ENCODE assay signal across 22 cellular contexts in genomic region chr9:111527347-111527746, GRCh38. TPM values are rescaled to one million over a fixed set of nuclear protein-coding genes. Genes with fewer than 3 reads are reported as not detected.
A peak's percentile ranks its signal among the peaks of the same experiment; 100 is the strongest.
DNase-seq lines count a peak whose midpoint lies in the region; ATAC-seq and TF ChIP-seq lines count a peak whose summit lies in the region.
"Had no signal": no experiment of that assay in that cellular context is flagged by ENCODE, and none has a peak within 500 bp of the region (broad histone marks: within the 10 kb centered on the region; RNA-seq: fewer than 3 reads in every experiment).

No MANE protein-coding gene starts in this region.

- H3K27me3 ChIP-seq in HUES6 (ENCODE audit: control insufficient read depth, insufficient read depth, low read length) = no peaks in the 10 kb centered on the region
- H3K27me3 ChIP-seq in osteoblast (ENCODE audit: insufficient read depth, low read length) = no peaks in the 10 kb centered on the region
- no peaks in the 10 kb centered on the region for H3K27me3 ChIP-seq in ascending aorta
- H3K27me3 ChIP-seq: BLaER1 treated with 17β-estradiol and CSF1 and Interleukin-3, amounts not matched to agents 10 nM and 100 nM; right lobe of liver; SJCRH30; stomach; upper lobe of right lung had no signal

- H3K4me1 Mint-ChIP-seq in activated CD4-positive, alpha-beta T cell treated with anti-CD3 and anti-CD28 coated beads for 36 hours = peaks cover 25% of the 10 kb centered on the region
- peaks cover 25% of the 10 kb centered on the region for H3K4me1 Mint-ChIP-seq in activated CD8-positive, alpha-beta T cell treated with anti-CD3 and anti-CD28 coated beads, Interleukin-2, amount 10 ng/mL, durations not matched to agents 7 days and 5 days (ENCODE audit: low read depth)

- H3K9ac ChIP-seq in HUES6 (ENCODE audit: low read length) = peak overlapping the region; percentile 65
- H3K9ac ChIP-seq: BLaER1 treated with 17β-estradiol and CSF1 and Interleukin-3, amounts not matched to agents 10 nM and 100 nM had no signal

- H3K4me2 ChIP-seq in osteoblast (ENCODE audit: insufficient read depth, low read length) = peak overlapping the region; percentile 14
- H3K4me2 ChIP-seq: BLaER1 treated with 17β-estradiol and CSF1 and Interleukin-3, amounts not matched to agents 10 nM and 100 nM had no signal

- no peak overlapping the region for H2AFZ ChIP-seq in osteoblast (ENCODE audit: low read length)

- no peaks in the 10 kb centered on the region for H4K20me1 ChIP-seq in osteoblast (ENCODE audit: insufficient read depth, low read length)
- H4K20me1 ChIP-seq: BLaER1 treated with 17β-estradiol and CSF1 and Interleukin-3, amounts not matched to agents 10 nM and 100 nM had no signal

- peaks cover 3% of the 10 kb centered on the region; the same call in 1 of the 2 replicates for H3K9me3 ChIP-seq in HUES6 (ENCODE audit: control insufficient read depth, insufficient read depth, low read depth, low read length)
- H3K9me3 ChIP-seq in osteoblast (ENCODE audit: low read depth, low read length) = no peaks in the 10 kb centered on the region
- H3K9me3 ChIP-seq in ascending aorta = peaks cover 5 to 35% of the 10 kb centered on the region in 2 donors
- H3K9me3 ChIP-seq: right lobe of liver, SJCRH30, upper lobe of right lung had no signal

- H3K27ac ChIP-seq in HUES6 (ENCODE audit: low read depth, low read length) (peak overlapping the region; percentile 97), osteoblast (ENCODE audit: low read depth, low read length) (peak overlapping the region; percentile 36), ascending aorta (no peak overlapping the region)
- H3K27ac ChIP-seq: 22Rv1; BLaER1 treated with 17β-estradiol and CSF1 and Interleukin-3, amounts not matched to agents 10 nM and 100 nM; coronary artery; heart right ventricle; right lobe of liver; SJCRH30; stomach; upper lobe of right lung had no signal

- DNase-seq in activated CD4-positive, alpha-beta T cell treated with anti-CD3 and anti-CD28 coated beads for 36 hours = peak; percentile 13
- no peak for DNase-seq in activated CD4-positive, alpha-beta T cell treated with anti-CD3 and anti-CD28 coated beads, Interleukin-2, amount 50 U/mL, for 4 hours
- DNase-seq in activated CD8-positive, alpha-beta T cell treated with anti-CD3 and anti-CD28 coated beads, Interleukin-2, amount 10 ng/mL, durations not matched to agents 7 days and 5 days = peak; percentile 29
- DNase-seq in osteoblast (ENCODE audit: insufficient read length, low spot score, missing footprints) (peak; percentile 56), left lobe of liver (ENCODE audit: low spot score) (no peak), ascending aorta (ENCODE audit: low spot score in 2 of 2) (no peak)
- DNase-seq: activated naive CD4-positive, alpha-beta T cell treated with anti-CD3 and anti-CD28 coated beads, Interleukin-2, amount 50 U/mL, for 16 hours; heart right ventricle; MM.1S; naive B cell; NCI-H1694; NCI-H774; right lobe of liver; SJCRH30; stomach; upper lobe of right lung had no signal

- peaks cover 27% of the 10 kb centered on the region for H3K36me3 Mint-ChIP-seq in activated CD4-positive, alpha-beta T cell treated with anti-CD3 and anti-CD28 coated beads for 36 hours (ENCODE audit: low read depth)
- peaks cover 12% of the 10 kb centered on the region for H3K36me3 Mint-ChIP-seq in activated CD8-positive, alpha-beta T cell treated with anti-CD3 and anti-CD28 coated beads, Interleukin-2, amount 10 ng/mL, durations not matched to agents 7 days and 5 days (ENCODE audit: low read depth)

- CTCF ChIA-PET in activated CD4-positive, alpha-beta T cell treated with anti-CD3 and anti-CD28 coated beads for 36 hours (lab: Charles Lee) = no interaction called here
- CTCF ChIA-PET in activated CD8-positive, alpha-beta T cell treated with anti-CD3 and anti-CD28 coated beads, Interleukin-2, amount 10 ng/mL, durations not matched to agents 7 days and 5 days (lab: Charles Lee) = no interaction called here

- H3K4me3 ChIP-seq in HUES6 (ENCODE audit: low read depth, low read length) (no peak overlapping the region), osteoblast (ENCODE audit: insufficient read depth, low read length) (no peak overlapping the region), ascending aorta (no peak overlapping the region)
- H3K4me3 ChIP-seq: BLaER1 treated with 17β-estradiol and CSF1 and Interleukin-3, amounts not matched to agents 10 nM and 100 nM; coronary artery; right lobe of liver; SJCRH30; stomach; upper lobe of right lung had no signal

- peaks cover 3% of the 10 kb centered on the region for H3K9me3 Mint-ChIP-seq in activated CD4-positive, alpha-beta T cell treated with anti-CD3 and anti-CD28 coated beads for 36 hours (ENCODE audit: low read depth)
- H3K9me3 Mint-ChIP-seq in activated CD8-positive, alpha-beta T cell treated with anti-CD3 and anti-CD28 coated beads, Interleukin-2, amount 10 ng/mL, durations not matched to agents 7 days and 5 days (ENCODE audit: insufficient read depth) = no peaks in the 10 kb centered on the region

- no peaks in the 10 kb centered on the region for H3K27me3 Mint-ChIP-seq in activated CD4-positive, alpha-beta T cell treated with anti-CD3 and anti-CD28 coated beads for 36 hours
- H3K27me3 Mint-ChIP-seq in activated CD8-positive, alpha-beta T cell treated with anti-CD3 and anti-CD28 coated beads, Interleukin-2, amount 10 ng/mL, durations not matched to agents 7 days and 5 days (ENCODE audit: low read depth) = peaks cover 3% of the 10 kb centered on the region

- no peaks in the 10 kb centered on the region for H3K79me2 ChIP-seq in osteoblast (ENCODE audit: insufficient read depth, low read length)

- intact Hi-C loops in activated CD4-positive, alpha-beta T cell treated with anti-CD3 and anti-CD28 coated beads for 36 hours (cut with DNase I, micrococcal nuclease) = loop anchor here in 1 of 2 experiments (5.0 kb wide), 2 partner anchors 105 to 135 kb away; partner anchors contain the start of genes DNAJC25 and GNG10
- intact Hi-C loops in ascending aorta (cut with DNase I) = no loop called here

- peaks cover 37% of the 10 kb centered on the region for H3K36me3 ChIP-seq in HUES6 (ENCODE audit: control insufficient read depth, insufficient read depth, low read length)
- H3K36me3 ChIP-seq in osteoblast (ENCODE audit: insufficient read depth, low read length) = no peaks in the 10 kb centered on the region
- peaks cover 25 to 53% of the 10 kb centered on the region in 2 donors for H3K36me3 ChIP-seq in ascending aorta
- H3K36me3 ChIP-seq: BLaER1 treated with 17β-estradiol and CSF1 and Interleukin-3, amounts not matched to agents 10 nM and 100 nM; right lobe of liver; upper lobe of right lung had no signal

- TF ChIP-seq CTCF in osteoblast (IDR thresholded peaks at IDR 0.05; ENCODE audit: extremely low read depth, low read depth, low read length) (no peak), ascending aorta (IDR thresholded peaks at IDR 0.05) (no peak)

- H3K27ac Mint-ChIP-seq in activated CD4-positive, alpha-beta T cell treated with anti-CD3 and anti-CD28 coated beads for 36 hours = no peak overlapping the region
- H3K27ac Mint-ChIP-seq in activated CD8-positive, alpha-beta T cell treated with anti-CD3 and anti-CD28 coated beads, Interleukin-2, amount 10 ng/mL, durations not matched to agents 7 days and 5 days = no peak overlapping the region
- H3K27ac Mint-ChIP-seq: memory B cell, naive B cell had no signal

- H3K4me3 Mint-ChIP-seq in activated CD4-positive, alpha-beta T cell treated with anti-CD3 and anti-CD28 coated beads for 36 hours = no peak overlapping the region
- no peak overlapping the region for H3K4me3 Mint-ChIP-seq in activated CD8-positive, alpha-beta T cell treated with anti-CD3 and anti-CD28 coated beads, Interleukin-2, amount 10 ng/mL, durations not matched to agents 7 days and 5 days
- H3K4me3 Mint-ChIP-seq: memory B cell had no signal

- H3K4me1 ChIP-seq in HUES6 (ENCODE audit: control insufficient read depth, insufficient read depth, low read length) (peaks cover 45% of the 10 kb centered on the region), osteoblast (ENCODE audit: insufficient read depth, low read length) (peaks cover 13% of the 10 kb centered on the region), ascending aorta (no peaks in the 10 kb centered on the region)
- H3K4me1 ChIP-seq: right lobe of liver, SJCRH30 had no signal

- peak; percentile 43 for ATAC-seq in activated CD4-positive, alpha-beta T cell treated with anti-CD3 and anti-CD28 coated beads for 36 hours
- ATAC-seq in activated CD8-positive, alpha-beta T cell treated with anti-CD3 and anti-CD28 coated beads, Interleukin-2, amount 10 ng/mL, durations not matched to agents 7 days and 5 days = no peak
- ATAC-seq in left lobe of liver (no peak), HG03045 (IDR thresholded peaks at IDR 0.05; ENCODE audit: unreplicated experiment) (no peak)
- ATAC-seq: heart right ventricle, right lobe of liver, upper lobe of right lung had no signal

- POLR2A ChIA-PET in activated CD4-positive, alpha-beta T cell treated with anti-CD3 and anti-CD28 coated beads for 36 hours (lab: Charles Lee) = no interaction called here
- POLR2A ChIA-PET in activated CD8-positive, alpha-beta T cell treated with anti-CD3 and anti-CD28 coated beads, Interleukin-2, amount 10 ng/mL, durations not matched to agents 7 days and 5 days (lab: Charles Lee) = no interaction called here

RNA-seq across cellular contexts. Expression of gene ZNF483, which starts 2.4 kb away (rescaled TPM):
- 1 to 10 TPM; 2.5 to 3.0 TPM for total RNA-seq in activated CD4-positive, alpha-beta T cell treated with anti-CD3 and anti-CD28 coated beads for 36 hours
- 1 to 10 TPM; 2.2 to 2.3 TPM for total RNA-seq in activated CD8-positive, alpha-beta T cell treated with anti-CD3 and anti-CD28 coated beads, Interleukin-2, amount 10 ng/mL, durations not matched to agents 7 days and 5 days
- total RNA-seq in osteoblast = 5.9 and 6.2 TPM in 2 replicates
- total RNA-seq in left lobe of liver = 0.53 TPM
- total RNA-seq in ascending aorta = 3.1 TPM

RNA-seq across cellular contexts. Expression of gene ECPAS, which starts 43.2 kb away (rescaled TPM):
- 100 to 1,000 TPM in 1 of 2 experiments, 10 to 100 TPM in 1; 78.4 to 127 TPM for total RNA-seq in activated CD4-positive, alpha-beta T cell treated with anti-CD3 and anti-CD28 coated beads for 36 hours
- total RNA-seq in activated CD8-positive, alpha-beta T cell treated with anti-CD3 and anti-CD28 coated beads, Interleukin-2, amount 10 ng/mL, durations not matched to agents 7 days and 5 days = 10 to 100 TPM; 55.9 to 59.1 TPM
- total RNA-seq in osteoblast = 116 and 117 TPM in 2 replicates
- 36.4 TPM for total RNA-seq in left lobe of liver
- 32.6 TPM for total RNA-seq in ascending aorta

Comparison
In these comparisons a context has a peak if more than half of its experiments do, and no peak if none do; other contexts are left out.
1. DNase-seq: peak in activated CD4-positive, alpha-beta T cell treated with anti-CD3 and anti-CD28 coated beads for 36 hours (single experiment), activated CD8-positive, alpha-beta T cell treated with anti-CD3 and anti-CD28 coated beads, Interleukin-2, amount 10 ng/mL, durations not matched to agents 7 days and 5 days (single experiment) and osteoblast (single experiment); none in activated CD4-positive, alpha-beta T cell treated with anti-CD3 and anti-CD28 coated beads, Interleukin-2, amount 50 U/mL, for 4 hours (0 of 2), left lobe of liver (single experiment) and ascending aorta (0 of 2).
2. H3K27ac ChIP-seq: peak in HUES6 (single experiment) and osteoblast (single experiment); none in ascending aorta (0 of 2).